Comparison of ENCODE assay signal across 7 cellular contexts in the genomic region with DNA sequence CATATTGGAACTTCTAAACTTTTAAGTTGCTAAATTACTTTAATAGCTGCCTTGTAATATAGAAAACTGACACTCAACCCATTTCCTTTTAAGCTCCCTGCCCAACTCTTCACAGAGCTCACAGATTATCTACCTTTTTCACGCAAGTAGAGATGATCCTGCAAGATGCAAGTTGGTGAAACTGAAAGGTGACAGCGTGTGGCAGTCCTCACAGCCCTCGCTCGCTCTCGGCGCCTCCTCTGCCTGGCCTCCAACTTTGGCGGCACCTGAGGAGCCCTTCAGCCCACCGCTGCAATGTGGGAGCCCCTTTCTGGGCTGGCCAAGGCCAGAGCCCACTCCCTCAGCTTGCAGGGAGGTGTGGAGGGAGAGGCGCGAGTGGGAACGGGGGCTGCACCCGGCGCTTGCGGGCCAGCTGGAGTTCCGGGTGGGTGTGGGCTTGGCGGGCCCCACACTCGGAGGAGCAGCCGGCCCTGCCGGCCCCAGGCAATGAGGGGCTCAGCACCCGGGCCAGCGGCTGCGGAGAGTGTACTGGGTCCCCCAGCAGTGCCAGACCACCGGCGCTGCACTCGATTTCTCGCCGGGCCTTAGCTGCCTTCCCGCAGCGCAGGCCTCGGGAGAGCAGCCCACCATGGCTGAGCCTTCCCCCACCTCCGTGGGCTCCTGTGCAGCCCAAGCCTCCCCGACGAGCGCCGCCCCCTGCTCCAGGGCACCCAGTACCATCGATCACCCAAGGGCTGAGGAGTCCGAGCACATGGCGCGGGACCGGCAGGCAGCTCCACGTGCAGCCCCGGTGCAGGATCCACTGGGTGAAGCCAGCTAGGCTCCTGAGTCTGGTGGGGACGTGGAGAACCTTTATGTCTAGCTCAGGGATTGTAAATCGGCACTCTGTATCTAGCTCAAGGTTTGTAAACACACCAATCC.
DNase-seq lines count a peak whose midpoint lies in the region; ATAC-seq and TF ChIP-seq lines count a peak whose summit lies in the region.
"Not testable (repeated sequence)": the region's sequence is repeated elsewhere in the genome, so short reads cannot be mapped to it uniquely, and the experiment has no call there.

No MANE protein-coding gene starts in this region.

- ATAC-seq in right cardiac atrium = not testable (repeated sequence)
- peak; percentile 74 for ATAC-seq in stimulated activated effector memory CD8-positive, alpha-beta T cell treated with anti-CD3 and anti-CD28 coated beads, Interleukin-12 subunit alpha, Interleukin-12 subunit beta, amount 100 ng/mL, for 72 hours

- not testable (repeated sequence) for H3K9me3 Mint-ChIP-seq in H9; activated T-cell treated with anti-CD3 and anti-CD28 coated beads, Interleukin-2, amount 50 U/mL, for 24 hours; activated naive CD8-positive, alpha-beta T cell (ENCODE audit: low read depth); stimulated activated effector memory CD8-positive, alpha-beta T cell treated with anti-CD3 and anti-CD28 coated beads, Interleukin-12 subunit alpha, Interleukin-12 subunit beta, amount 100 ng/mL, for 72 hours

- H3K27ac Mint-ChIP-seq in H9 = peak overlapping the region in 2 of 3 experiments; percentile 54 to 82; a peak in 4 of 7 replicates
- peak overlapping the region; percentile 85 for H3K27ac Mint-ChIP-seq in activated T-cell treated with anti-CD3 and anti-CD28 coated beads, Interleukin-2, amount 50 U/mL, for 24 hours
- peak overlapping the region; percentile 28 for H3K27ac Mint-ChIP-seq in activated naive CD8-positive, alpha-beta T cell
- H3K27ac Mint-ChIP-seq in stimulated activated effector memory CD8-positive, alpha-beta T cell treated with anti-CD3 and anti-CD28 coated beads, Interleukin-12 subunit alpha, Interleukin-12 subunit beta, amount 100 ng/mL, for 72 hours = peak overlapping the region; percentile 17

- H2BK15ac ChIP-seq in H9 (ENCODE audit: low read depth, low read length) = not testable (repeated sequence)

- not testable (repeated sequence) for TF ChIP-seq CTCF in H9 (conservative IDR thresholded peaks at IDR 0.05)

- not testable (repeated sequence) for H2BK120ac ChIP-seq in H9 (ENCODE audit: low read depth, low read length, poor library complexity, severe bottlenecking); trophoblast cell (ENCODE audit: insufficient read depth, low read length, poor library complexity)

- not testable (repeated sequence) for H2AK5ac ChIP-seq in H9 (ENCODE audit: insufficient read length, low read length); trophoblast cell (ENCODE audit: low read length)

- not testable (repeated sequence) for H2BK20ac ChIP-seq in H9 (ENCODE audit: low read depth, low read length, poor library complexity, severe bottlenecking)

- H4K12ac ChIP-seq in trophoblast cell (ENCODE audit: low read depth, low read length) = not testable (repeated sequence)

- H3K9me3 ChIP-seq in H9 (ENCODE audit: control insufficient read depth, low read depth, low read length); right cardiac atrium (ENCODE audit: control insufficient read depth, low read length); trophoblast cell (ENCODE audit: insufficient read depth, low read depth, low read length): not testable (repeated sequence)

- not testable (repeated sequence) for H2BK5ac ChIP-seq in H9 (ENCODE audit: insufficient read length, low read length); trophoblast cell (ENCODE audit: low read depth, low read length, poor library complexity)

- not testable (repeated sequence) for H4K5ac ChIP-seq in H9 (ENCODE audit: insufficient read length, low read depth, low read length)

- not testable (repeated sequence) for H3K4me3 Mint-ChIP-seq in H9; activated naive CD8-positive, alpha-beta T cell; stimulated activated effector memory CD8-positive, alpha-beta T cell treated with anti-CD3 and anti-CD28 coated beads, Interleukin-12 subunit alpha, Interleukin-12 subunit beta, amount 100 ng/mL, for 72 hours
- peak overlapping the region; percentile 13 for H3K4me3 Mint-ChIP-seq in activated T-cell treated with anti-CD3 and anti-CD28 coated beads, Interleukin-2, amount 50 U/mL, for 24 hours

- H3K36me3 Mint-ChIP-seq in H9 (ENCODE audit: insufficient read depth in 1 of 3, low read depth in 3 of 3) = peaks cover 16 to 35% (median 25%) of the 10 kb centered on the region in 3 experiments
- H3K36me3 Mint-ChIP-seq in activated T-cell treated with anti-CD3 and anti-CD28 coated beads, Interleukin-2, amount 50 U/mL, for 24 hours (ENCODE audit: low read depth) = peaks cover 76% of the 10 kb centered on the region
- H3K36me3 Mint-ChIP-seq in activated naive CD8-positive, alpha-beta T cell = peaks cover 26% of the 10 kb centered on the region
- H3K36me3 Mint-ChIP-seq in stimulated activated effector memory CD8-positive, alpha-beta T cell treated with anti-CD3 and anti-CD28 coated beads, Interleukin-12 subunit alpha, Interleukin-12 subunit beta, amount 100 ng/mL, for 72 hours = peaks cover 65% of the 10 kb centered on the region

- not testable (repeated sequence) for H3K4me2 ChIP-seq in H9 (ENCODE audit: insufficient read depth, insufficient read length, low read length); trophoblast cell (ENCODE audit: low read length)

- not testable (repeated sequence) for H4K91ac ChIP-seq in H9 (ENCODE audit: insufficient read length, low read depth, low read length); trophoblast cell (ENCODE audit: low read depth, low read length)

- not testable (repeated sequence) for H3K4me1 ChIP-seq in H9 (ENCODE audit: insufficient read depth, low read length); right cardiac atrium (ENCODE audit: control insufficient read depth, insufficient read depth, low read length); trophoblast cell (ENCODE audit: control insufficient read depth in 1 of 2, insufficient read depth in 2 of 2, low read length in 2 of 2)

- H3K27ac ChIP-seq in H9 (ENCODE audit: insufficient read length, low read depth, low read length); right cardiac atrium (ENCODE audit: low read length); trophoblast cell (ENCODE audit: low read depth, low read length): not testable (repeated sequence)

- H3K23me2 ChIP-seq in H9 (ENCODE audit: insufficient read length, low read depth, low read length, poor library complexity, severe bottlenecking) = not testable (repeated sequence)

- DNase-seq in H9; activated T-cell treated with anti-CD3 and anti-CD28 coated beads, Interleukin-2, amount 50 U/mL, for 24 hours; trophoblast cell: not testable (repeated sequence)
- DNase-seq in activated CD4-positive, alpha-beta T cell treated with anti-CD3 and anti-CD28 coated beads for 48 hours = peak; percentile 15
- DNase-seq in right cardiac atrium = peak in 2 of 3 donors; percentile 52 to 55
- DNase-seq in stimulated activated effector memory CD8-positive, alpha-beta T cell treated with anti-CD3 and anti-CD28 coated beads, Interleukin-12 subunit alpha, Interleukin-12 subunit beta, amount 100 ng/mL, for 72 hours (ENCODE audit: low spot score in 2 of 2) = peak in 1 of 2 donors; percentile 64

- not testable (repeated sequence) for H2AFZ ChIP-seq in H9 (ENCODE audit: low read length); trophoblast cell (ENCODE audit: insufficient read depth, low read length, poor library complexity)

- H3K79me1 ChIP-seq in H9 (ENCODE audit: insufficient read depth, low read depth, low read length, poor library complexity, severe bottlenecking); trophoblast cell (ENCODE audit: low read length): not testable (repeated sequence)

- not testable (repeated sequence) for H4K8ac ChIP-seq in H9 (replicated peaks; ENCODE audit: insufficient read length, low read depth, low read length); trophoblast cell (ENCODE audit: low read depth, low read length)

- not testable (repeated sequence) for H3K14ac ChIP-seq in H9 (ENCODE audit: insufficient read depth, low read length); trophoblast cell (ENCODE audit: low read length)

- not testable (repeated sequence) for H3K4ac ChIP-seq in H9 (ENCODE audit: low read depth, low read length)
- peak overlapping the region; percentile 21 for H3K4ac ChIP-seq in trophoblast cell (ENCODE audit: low read depth, low read length)

- not testable (repeated sequence) for H3K36me3 ChIP-seq in trophoblast cell (ENCODE audit: control insufficient read depth in 1 of 2, insufficient read depth in 2 of 2, low read length in 2 of 2)

- WGBS in H9 (ENCODE audit: extremely low coverage, insufficient read length, low lambda C conversion rate) = no CpG with 5 or more reads among the region's 44 CpGs
- 98% methylated on average over 44 of the region's 44 CpGs for WGBS in right cardiac atrium
- no CpG with 5 or more reads among the region's 44 CpGs for WGBS in trophoblast cell (ENCODE audit: extremely low coverage, insufficient coverage, insufficient read length)

- H3T11ph ChIP-seq in H9 (ENCODE audit: low read length) = not testable (repeated sequence)

- H4K20me1 ChIP-seq in H9 (ENCODE audit: control insufficient read depth, insufficient read depth, insufficient read length) = not testable (repeated sequence)

- H2BK12ac ChIP-seq in H9 (ENCODE audit: insufficient read length, low read depth, low read length); trophoblast cell (ENCODE audit: low read length): not testable (repeated sequence)

- not testable (repeated sequence) for H3K18ac ChIP-seq in H9 (ENCODE audit: insufficient read length, low read depth, low read length); trophoblast cell (ENCODE audit: low read length)

- intact Hi-C loops in right cardiac atrium (cut with DNase I) = not testable (repeated sequence)

- not testable (repeated sequence) for H3K56ac ChIP-seq in H9 (ENCODE audit: insufficient read length, low read depth, low read length)

- H3K79me2 ChIP-seq in H9 (ENCODE audit: insufficient read depth, low read length); trophoblast cell (ENCODE audit: control insufficient read depth, insufficient read depth, low read length, poor library complexity): not testable (repeated sequence)

- H3K27me3 ChIP-seq in H9 (ENCODE audit: insufficient read depth, low read length); right cardiac atrium (ENCODE audit: control insufficient read depth, insufficient read depth); trophoblast cell (ENCODE audit: insufficient read depth, low read length): not testable (repeated sequence)

- not testable (repeated sequence) for H3K23ac ChIP-seq in H9 (ENCODE audit: insufficient read length, low read depth, low read length); trophoblast cell (ENCODE audit: low read length)

- H3K27me3 Mint-ChIP-seq in H9 (ENCODE audit: low read depth); activated T-cell treated with anti-CD3 and anti-CD28 coated beads, Interleukin-2, amount 50 U/mL, for 24 hours; activated naive CD8-positive, alpha-beta T cell: not testable (repeated sequence)

- peaks cover 11 to 13% of the 10 kb centered on the region in 2 experiments for H3K4me1 Mint-ChIP-seq in H9
- H3K4me1 Mint-ChIP-seq in activated T-cell treated with anti-CD3 and anti-CD28 coated beads, Interleukin-2, amount 50 U/mL, for 24 hours (ENCODE audit: low read depth) = peaks cover 69% of the 10 kb centered on the region
- peaks cover 68% of the 10 kb centered on the region for H3K4me1 Mint-ChIP-seq in activated naive CD8-positive, alpha-beta T cell (ENCODE audit: low read depth)
- peaks cover 54% of the 10 kb centered on the region for H3K4me1 Mint-ChIP-seq in stimulated activated effector memory CD8-positive, alpha-beta T cell treated with anti-CD3 and anti-CD28 coated beads, Interleukin-12 subunit alpha, Interleukin-12 subunit beta, amount 100 ng/mL, for 72 hours

- not testable (repeated sequence) for H3K9ac ChIP-seq in H9 (ENCODE audit: extremely low read depth, insufficient read length, low read length); trophoblast cell (ENCODE audit: low read length)

- not testable (repeated sequence) for H3K4me3 ChIP-seq in right cardiac atrium (ENCODE audit: low read length); trophoblast cell (ENCODE audit: low read depth, low read length)

Comparison
In these comparisons a context has a peak if more than half of its experiments do, and no peak if none do; other contexts are left out.
1. H3K27ac Mint-ChIP-seq: peak in every context shown above with its lines; median percentile 85 in activated T-cell treated with anti-CD3 and anti-CD28 coated beads, Interleukin-2, amount 50 U/mL, for 24 hours; 68 in H9; 28 in activated naive CD8-positive, alpha-beta T cell; 17 in stimulated activated effector memory CD8-positive, alpha-beta T cell treated with anti-CD3 and anti-CD28 coated beads, Interleukin-12 subunit alpha, Interleukin-12 subunit beta, amount 100 ng/mL, for 72 hours.